18 cellular contexts compared by ENCODE assay signal in genomic region chr4:7959066-7959465, GRCh38. TPM values are rescaled to one million over a fixed set of nuclear protein-coding genes. Genes with fewer than 3 reads are reported as not detected.
DNase-seq lines count a peak whose midpoint lies in the region; ATAC-seq, FAIRE-seq and TF ChIP-seq lines count a peak whose summit lies in the region.
"Had no signal": no experiment of that assay in that cellular context is flagged by ENCODE, and none has a peak within 500 bp of the region (broad histone marks: within the 10 kb centered on the region; RNA-seq: fewer than 3 reads in every experiment).

No MANE protein-coding gene starts in this region.

- 82% methylated on average over 6 of the region's 7 CpGs for WGBS in A549 (ENCODE audit: missing lambda C conversion rate)

- H3K27ac Mint-ChIP-seq in Caco-2 (ENCODE audit: unreplicated experiment) (peak overlapping the region; percentile 42), brain (peak overlapping the region; percentile 33 to 83 (median 71)), nephron (peak overlapping the region in 2 of 3 experiments; percentile 32 to 86)

- ATAC-seq in A549 (no peak), HG03378 (IDR thresholded peaks at IDR 0.05; ENCODE audit: unreplicated experiment) (no peak)
- ATAC-seq: K562, right cardiac atrium had no signal

- no peak for TF ChIP-seq POLR2A in A549 (IDR thresholded peaks at IDR 0.05; ENCODE audit: low read length)

- POLR2A ChIA-PET in A549 (lab: Yijun Ruan, JAX) (interaction anchor here (0.5 to 2.0 kb wide), 3 partner anchors 19 to 147 kb away, joined by 3 to 9 read pairs (median 4); partner anchors contain the start of gene AFAP1), Caco-2 (lab: Charles Lee) (no interaction called here)

- H3K4me3 Mint-ChIP-seq in Caco-2 (ENCODE audit: unreplicated experiment) (no peak overlapping the region), brain (no peak overlapping the region), nephron (no peak overlapping the region)

- no peaks in the 10 kb centered on the region for H3K36me3 Mint-ChIP-seq in Caco-2 (ENCODE audit: insufficient read depth, unreplicated experiment)
- no peaks in the 10 kb centered on the region for H3K36me3 Mint-ChIP-seq in brain
- H3K36me3 Mint-ChIP-seq in nephron (ENCODE audit: low read depth): no peaks in the 10 kb centered on the region

- H3K4me1 ChIP-seq in A549: peaks cover 51% of the 10 kb centered on the region
- H3K4me1 ChIP-seq in Caco-2: peaks cover 12% of the 10 kb centered on the region; the same call in 1 of the 2 replicates

- H3K27ac ChIP-seq in A549: peak overlapping the region; percentile 85 to 97

- CTCF ChIA-PET in A549 (lab: Yijun Ruan, JAX) (interaction anchor here (0.7 to 1.6 kb wide), 3 partner anchors 10 to 21 kb away, joined by 3 to 4 read pairs (median 3); no protein-coding TSS in a partner anchor), Caco-2 (lab: Charles Lee) (interaction anchor here (0.5 to 0.7 kb wide), 2 partner anchors 157 to 733 kb away, joined by 3 to 4 read pairs; no protein-coding TSS in a partner anchor)

- H3K4me3 ChIP-seq in A549 (no peak overlapping the region), Caco-2 (ENCODE audit: low read depth, low read length) (no peak overlapping the region)
- H3K4me3 ChIP-seq: adrenal gland, K562 had no signal

- no peaks in the 10 kb centered on the region for H3K27me3 ChIP-seq in Caco-2 (replicated peaks; ENCODE audit: control insufficient read depth, insufficient read depth, low read length)
- H3K27me3 ChIP-seq: adrenal gland had no signal

- intact Hi-C loops in Caco-2 (cut with micrococcal nuclease; ENCODE audit: unreplicated experiment): no loop called here

- H3K9me3 ChIP-seq in A549: peaks cover 5% of the 10 kb centered on the region
- H3K9me3 ChIP-seq in Caco-2: peaks cover 3% of the 10 kb centered on the region; the same call in 1 of the 2 replicates
- H3K9me3 ChIP-seq: adrenal gland had no signal

- H3K27me3 Mint-ChIP-seq in Caco-2 (ENCODE audit: insufficient read depth, unreplicated experiment) (no peaks in the 10 kb centered on the region), brain (peaks cover 3% of the 10 kb centered on the region), nephron (ENCODE audit: low read depth) (no peaks in the 10 kb centered on the region)

- H3K9me3 Mint-ChIP-seq in Caco-2 (ENCODE audit: unreplicated experiment) (no peaks in the 10 kb centered on the region), brain (no peaks in the 10 kb centered on the region), nephron (no peaks in the 10 kb centered on the region)

- no peak for DNase-seq in A549 (ENCODE audit: low read depth in 1 of 2, low spot score in 1 of 2)
- DNase-seq in Caco-2: no peak
- no peak for DNase-seq in NCI-H774 (lab: John Stamatoyannopoulos, UW)
- DNase-seq in stimulated activated CD8-positive, alpha-beta memory T cell treated with anti-CD3 and anti-CD28 coated beads, Interleukin-4, amount 100 ng/mL, for 48 hours: no peak
- no peak for DNase-seq in NCI-H187 (lab: John Stamatoyannopoulos, UW)
- DNase-seq: activated T-cell treated with anti-CD3 and anti-CD28 coated beads, Interleukin-2, amount 50 U/mL, for 1 hour; adrenal gland; caudate nucleus; COR-L47; kidney glomerular epithelial cell; NCI-H2029; NCI-H446; right cardiac atrium; RPMI8226 had no signal

- H3K4me2 ChIP-seq in A549: no peak overlapping the region

- no peaks in the 10 kb centered on the region for H3K36me3 ChIP-seq in Caco-2 (ENCODE audit: control insufficient read depth, insufficient read depth, low read length)
- H3K36me3 ChIP-seq: adrenal gland had no signal

- TF ChIP-seq CTCF in A549 (IDR thresholded peaks at IDR 0.05) (no peak), Caco-2 (IDR thresholded peaks at IDR 0.05; ENCODE audit: insufficient read depth in 1 of 2, low read depth in 1 of 2, low read length in 1 of 2, severe bottlenecking in 1 of 2, unreplicated experiment in 1 of 2) (no peak), brain (conservative IDR thresholded peaks at IDR 0.05) (no peak), nephron (IDR thresholded peaks at IDR 0.05; ENCODE audit: unreplicated experiment in 3 of 3) (no peak)

- FAIRE-seq in A549 (lab: Jason Lieb, UNC): no peak
- FAIRE-seq: K562 had no signal

- H3K4me1 Mint-ChIP-seq in Caco-2 (ENCODE audit: low read depth, unreplicated experiment) (peaks cover 7% of the 10 kb centered on the region), brain (peaks cover 37% of the 10 kb centered on the region), nephron (peaks cover 36% of the 10 kb centered on the region)

- TF ChIP-seq RAD21 in A549 (conservative IDR thresholded peaks at IDR 0.05 in 1 of 2, IDR thresholded peaks at IDR 0.05 in 1 of 2): no peak

- BruUV-seq in Caco-2 (replicated peaks; lab: Mats Ljungman, UMichigan): no TSS peak

- no peak for TF ChIP-seq EP300 in A549 (IDR thresholded peaks at IDR 0.05)

TF ChIP-seq in A549, 52 proteins besides CTCF, POLR2A, EP300 and RAD21:
- no peak for TF ChIP-seq ESRRA (IDR thresholded peaks at IDR 0.05; ENCODE audit: borderline replicate concordance, low read length)
- TF ChIP-seq USF2 (IDR thresholded peaks at IDR 0.05): no peak
- TF ChIP-seq FOSL2 (IDR thresholded peaks at IDR 0.05): no peak
- TF ChIP-seq FOSL2 (CRISPR knock-in tag; IDR thresholded peaks at IDR 0.05): no peak
- no peak for TF ChIP-seq HOXB5 (CRISPR knock-in tag; IDR thresholded peaks at IDR 0.05)
- no peak for TF ChIP-seq MAZ (IDR thresholded peaks at IDR 0.05; ENCODE audit: borderline replicate concordance, low read depth, low read length)
- no peak for TF ChIP-seq CBX8 (IDR thresholded peaks at IDR 0.05)
- no peak for TF ChIP-seq CBX2 (IDR thresholded peaks at IDR 0.05; ENCODE audit: borderline replicate concordance, low read depth)
- no peak for TF ChIP-seq SREBF2 (IDR thresholded peaks at IDR 0.05)
- TF ChIP-seq HEYL (CRISPR knock-in tag; IDR thresholded peaks at IDR 0.05): no peak
- no peak for TF ChIP-seq TP53 (CRISPR knock-in tag; IDR thresholded peaks at IDR 0.05)
- TF ChIP-seq MYC (IDR thresholded peaks at IDR 0.05; ENCODE audit: borderline replicate concordance, low read length): no peak
- TF ChIP-seq, protein P1, sequence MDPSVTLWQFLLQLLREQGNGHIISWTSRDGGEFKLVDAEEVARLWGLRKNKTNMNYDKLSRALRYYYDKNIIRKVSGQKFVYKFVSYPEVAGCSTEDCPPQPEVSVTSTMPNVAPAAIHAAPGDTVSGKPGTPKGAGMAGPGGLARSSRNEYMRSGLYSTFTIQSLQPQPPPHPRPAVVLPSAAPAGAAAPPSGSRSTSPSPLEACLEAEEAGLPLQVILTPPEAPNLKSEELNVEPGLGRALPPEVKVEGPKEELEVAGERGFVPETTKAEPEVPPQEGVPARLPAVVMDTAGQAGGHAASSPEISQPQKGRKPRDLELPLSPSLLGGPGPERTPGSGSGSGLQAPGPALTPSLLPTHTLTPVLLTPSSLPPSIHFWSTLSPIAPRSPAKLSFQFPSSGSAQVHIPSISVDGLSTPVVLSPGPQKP (IDR thresholded peaks at IDR 0.05; ENCODE audit: low read depth, low read length): no peak
- no peak for TF ChIP-seq JUNB (IDR thresholded peaks at IDR 0.05)
- TF ChIP-seq, protein P2, sequence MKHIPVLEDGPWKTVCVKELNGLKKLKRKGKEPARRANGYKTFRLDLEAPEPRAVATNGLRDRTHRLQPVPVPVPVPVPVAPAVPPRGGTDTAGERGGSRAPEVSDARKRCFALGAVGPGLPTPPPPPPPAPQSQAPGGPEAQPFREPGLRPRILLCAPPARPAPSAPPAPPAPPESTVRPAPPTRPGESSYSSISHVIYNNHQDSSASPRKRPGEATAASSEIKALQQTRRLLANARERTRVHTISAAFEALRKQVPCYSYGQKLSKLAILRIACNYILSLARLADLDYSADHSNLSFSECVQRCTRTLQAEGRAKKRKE (CRISPR knock-in tag; IDR thresholded peaks at IDR 0.05; ENCODE audit: low read depth): no peak
- TF ChIP-seq, protein P3, sequence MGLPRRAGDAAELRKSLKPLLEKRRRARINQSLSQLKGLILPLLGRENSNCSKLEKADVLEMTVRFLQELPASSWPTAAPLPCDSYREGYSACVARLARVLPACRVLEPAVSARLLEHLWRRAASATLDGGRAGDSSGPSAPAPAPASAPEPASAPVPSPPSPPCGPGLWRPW (IDR thresholded peaks at IDR 0.05): no peak
- no peak for TF ChIP-seq JUN (IDR thresholded peaks at IDR 0.05)
- TF ChIP-seq RARB (CRISPR knock-in tag; IDR thresholded peaks at IDR 0.05): no peak
- TF ChIP-seq, protein P4, sequence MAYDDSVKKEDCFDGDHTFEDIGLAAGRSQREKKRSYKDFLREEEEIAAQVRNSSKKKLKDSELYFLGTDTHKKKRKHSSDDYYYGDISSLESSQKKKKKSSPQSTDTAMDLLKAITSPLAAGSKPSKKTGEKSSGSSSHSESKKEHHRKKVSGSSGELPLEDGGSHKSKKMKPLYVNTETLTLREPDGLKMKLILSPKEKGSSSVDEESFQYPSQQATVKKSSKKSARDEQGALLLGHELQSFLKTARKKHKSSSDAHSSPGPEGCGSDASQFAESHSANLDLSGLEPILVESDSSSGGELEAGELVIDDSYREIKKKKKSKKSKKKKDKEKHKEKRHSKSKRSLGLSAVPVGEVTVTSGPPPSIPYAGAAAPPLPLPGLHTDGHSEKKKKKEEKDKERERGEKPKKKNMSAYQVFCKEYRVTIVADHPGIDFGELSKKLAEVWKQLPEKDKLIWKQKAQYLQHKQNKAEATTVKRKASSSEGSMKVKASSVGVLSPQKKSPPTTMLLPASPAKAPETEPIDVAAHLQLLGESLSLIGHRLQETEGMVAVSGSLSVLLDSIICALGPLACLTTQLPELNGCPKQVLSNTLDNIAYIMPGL (CRISPR knock-in tag; IDR thresholded peaks at IDR 0.05; ENCODE audit: borderline replicate concordance): no peak
- no peak for TF ChIP-seq NFE2L2 (conservative IDR thresholded peaks at IDR 0.05; ENCODE audit: low read length)

RNA-seq across cellular contexts. Expression of gene AFAP1, which starts 19.4 kb away (rescaled TPM):
- polyA plus RNA-seq in A549 (2011; rRNA removed) (18.9 and 25.4 TPM in 2 replicates), A549 (2017; fragmentation: RNase III; extraction: RNeasy Plus Mini Kit Qiagen cat#74134 plus additional on column Dnase treatment) (29.6 to 37.6 TPM (median 33.0 TPM) in 3 replicates), brain (ENCODE audit: insufficient read depth, low read depth, low replicate concordance) (15.3 TPM)
- polyA plus RNA-seq in A549 (2012; cell fraction: cytosol; rRNA removed): 20.3 and 26.9 TPM in 2 replicates
- polyA plus RNA-seq in A549 (2012; cell fraction: nucleus; rRNA removed): 38.1 and 45.2 TPM in 2 replicates
- 32.4 and 38.2 TPM in 2 replicates for polyA minus RNA-seq in A549 (2011; rRNA and poly(A)+ RNA removed)
- total RNA-seq in Caco-2 (2022): 27.3 and 27.6 TPM in 2 replicates
